ENCODE assay signal across 35 cellular contexts in genomic region chr2:219778189-219778588, GRCh38.
"Had no signal": no experiment of that assay in that cellular context is flagged by ENCODE, and none has a peak within 500 bp of the region (broad histone marks: within the 10 kb centered on the region; RNA-seq: fewer than 3 reads in every experiment).

No MANE protein-coding gene starts in this region.

- H3K4me3 ChIP-seq: ascending aorta, cardiac muscle cell had no signal

- H3K36me3 Mint-ChIP-seq: activated CD4-positive, alpha-beta memory T cell treated with anti-CD3 and anti-CD28 coated beads for 36 hours; activated naive CD4-positive, alpha-beta T cell treated with anti-CD3 and anti-CD28 coated beads, Interleukin-2, amount 50 U/mL, for 72 hours; activated naive CD8-positive, alpha-beta T cell treated with anti-CD3 and anti-CD28 coated beads for 36 hours; brain had no signal

- H3K9me3 ChIP-seq: ascending aorta had no signal

- H3K4me1 Mint-ChIP-seq: activated B cell treated with CpG ODN at 0.5 μM for 24 hours; activated CD4-positive, alpha-beta T cell treated with anti-CD3 and anti-CD28 coated beads, Interleukin-2, amount 10 ng/mL, durations not matched to agents 24 days and 14 days; activated naive CD8-positive, alpha-beta T cell treated with anti-CD3 and anti-CD28 coated beads for 36 hours; activated T-helper 17 cell treated with anti-CD3 and anti-CD28 coated beads, Interleukin-2, amount 50 U/mL, for 72 hours; central memory CD8-positive, alpha-beta T cell had no signal

- DNase-seq: activated B cell treated with CpG ODN at 0.5 μM for 24 hours; activated CD4-positive, alpha-beta memory T cell treated with anti-CD3 and anti-CD28 coated beads for 36 hours; activated CD4-positive, alpha-beta T cell treated with anti-CD3 and anti-CD28 coated beads for 4 hours; activated CD4-positive, alpha-beta T cell treated with anti-CD3 and anti-CD28 coated beads, Interleukin-2, amount 10 ng/mL, durations not matched to agents 24 days and 14 days; activated CD4-positive, alpha-beta T cell treated with anti-CD3 and anti-CD28 coated beads, Interleukin-2, amount 50 U/mL, for 1 hour; activated CD4-positive, alpha-beta T cell treated with anti-CD3 and anti-CD28 coated beads, Interleukin-2, amount 50 U/mL, for 4 hours; activated CD4-positive, CD25-positive, alpha-beta regulatory T cell treated with anti-CD3 and anti-CD28 coated beads, Interleukin-2, amount 50 U/mL, for 72 hours; activated CD8-positive, alpha-beta memory T cell treated with anti-CD3 and anti-CD28 coated beads, Interleukin-2, amount 50 U/mL, for 4 hours; activated CD8-positive, alpha-beta T cell treated with anti-CD3 and anti-CD28 coated beads for 36 hours; activated effector memory CD4-positive, alpha-beta T cell treated with anti-CD3 and anti-CD28 coated beads, Interleukin-2, amount 50 U/mL, for 16 hours; activated gamma-delta T cell treated with Interleukin-2 at 50 U/mL for 16 hours; activated naive CD4-positive, alpha-beta T cell; activated naive CD4-positive, alpha-beta T cell treated with anti-CD3 and anti-CD28 coated beads for 36 hours; activated naive CD4-positive, alpha-beta T cell treated with anti-CD3 and anti-CD28 coated beads, Interleukin-2, amount 50 U/mL, for 16 hours; activated naive CD8-positive, alpha-beta T cell treated with anti-CD3 and anti-CD28 coated beads for 36 hours; activated T-cell treated with anti-CD3 and anti-CD28 coated beads for 4 hours; activated T-cell treated with anti-CD3 and anti-CD28 coated beads, Interleukin-2, amount 50 U/mL, for 1 hour; activated T-cell treated with anti-CD3 and anti-CD28 coated beads, Interleukin-2, amount 50 U/mL, for 4 hours; activated T-cell treated with anti-CD3 and anti-CD28 coated beads, Interleukin-2, amount 50 U/mL, for 72 hours; amygdala; anterior cingulate cortex; SW 1271; T-helper 1 cell; T-helper 2 cell; T-helper 9 cell had no signal

- H3K9me3 Mint-ChIP-seq: activated B cell treated with CpG ODN at 0.5 μM for 24 hours; activated CD4-positive, alpha-beta memory T cell treated with anti-CD3 and anti-CD28 coated beads for 36 hours; activated CD4-positive, alpha-beta T cell treated with anti-CD3 and anti-CD28 coated beads, Interleukin-2, amount 10 ng/mL, durations not matched to agents 24 days and 14 days; activated CD8-positive, alpha-beta T cell treated with anti-CD3 and anti-CD28 coated beads for 36 hours; activated naive CD4-positive, alpha-beta T cell treated with anti-CD3 and anti-CD28 coated beads for 36 hours; activated naive CD4-positive, alpha-beta T cell treated with anti-CD3 and anti-CD28 coated beads, Interleukin-2, amount 50 U/mL, for 72 hours; activated naive CD8-positive, alpha-beta T cell treated with anti-CD3 and anti-CD28 coated beads for 36 hours; activated T-cell treated with anti-CD3 and anti-CD28 coated beads, Interleukin-2, amount 50 U/mL, for 4 hours; activated T-cell treated with anti-CD3 and anti-CD28 coated beads, Interleukin-2, amount 50 U/mL, for 72 hours; activated T-helper 1 cell treated with anti-CD3 and anti-CD28 coated beads, Interleukin-12 subunit alpha, Interleukin-12 subunit beta, Interleukin-2, Interleukin-4 antibody, amounts not matched to agents 30 ng/mL and 10 ng/mL and 1 ng/mL, durations not matched to agents 14 hours and 24 hours and 36 hours; activated T-helper 17 cell treated with anti-CD3 and anti-CD28 coated beads, Interleukin-2, amount 50 U/mL, for 72 hours; central memory CD8-positive, alpha-beta T cell; T-helper 1 cell treated with Interleukin-12 subunit alpha and Interleukin-12 subunit beta and Interleukin-4 antibody, amounts not matched to agents 30 μg/mL and 1 μg/mL, for 36 hours; T-helper 2 cell treated with Interferon-gamma antibody and Interleukin-4, amounts not matched to agents 5 μg/mL and 100 μg/mL, for 36 hours had no signal

- ATAC-seq: activated CD8-positive, alpha-beta T cell treated with anti-CD3 and anti-CD28 coated beads for 36 hours; activated naive CD4-positive, alpha-beta T cell treated with anti-CD3 and anti-CD28 coated beads, Interleukin-2, amount 50 U/mL, for 72 hours; activated T-cell treated with anti-CD3 and anti-CD28 coated beads, Interleukin-2, amount 50 U/mL, for 4 hours; activated T-cell treated with anti-CD3 and anti-CD28 coated beads, Interleukin-2, amount 50 U/mL, for 72 hours; activated T-helper 17 cell treated with anti-CD3 and anti-CD28 coated beads, Interleukin-2, amount 50 U/mL, for 72 hours had no signal

- H3K27ac Mint-ChIP-seq: activated B cell treated with CpG ODN at 0.5 μM for 24 hours; activated CD4-positive, alpha-beta memory T cell treated with anti-CD3 and anti-CD28 coated beads for 36 hours; activated CD4-positive, alpha-beta T cell treated with anti-CD3 and anti-CD28 coated beads, Interleukin-2, amount 10 ng/mL, durations not matched to agents 24 days and 14 days; activated CD8-positive, alpha-beta T cell treated with anti-CD3 and anti-CD28 coated beads for 36 hours; activated naive CD4-positive, alpha-beta T cell treated with anti-CD3 and anti-CD28 coated beads for 36 hours; activated naive CD4-positive, alpha-beta T cell treated with anti-CD3 and anti-CD28 coated beads, Interleukin-2, amount 50 U/mL, for 72 hours; activated naive CD8-positive, alpha-beta T cell treated with anti-CD3 and anti-CD28 coated beads for 36 hours; activated T-cell treated with anti-CD3 and anti-CD28 coated beads, Interleukin-2, amount 50 U/mL, for 72 hours; activated T-helper 1 cell treated with anti-CD3 and anti-CD28 coated beads, Interleukin-12 subunit alpha, Interleukin-12 subunit beta, Interleukin-2, Interleukin-4 antibody, amounts not matched to agents 30 ng/mL and 10 ng/mL and 1 ng/mL, durations not matched to agents 14 hours and 24 hours and 36 hours; activated T-helper 17 cell treated with anti-CD3 and anti-CD28 coated beads, Interleukin-2, amount 50 U/mL, for 72 hours; T-helper 1 cell treated with Interleukin-12 subunit alpha and Interleukin-12 subunit beta and Interleukin-4 antibody, amounts not matched to agents 30 μg/mL and 1 μg/mL, for 36 hours; T-helper 2 cell treated with Interferon-gamma antibody and Interleukin-4, amounts not matched to agents 5 μg/mL and 100 μg/mL, for 36 hours had no signal

- H3K27me3 Mint-ChIP-seq: activated B cell treated with CpG ODN at 0.5 μM for 24 hours; activated CD8-positive, alpha-beta T cell treated with anti-CD3 and anti-CD28 coated beads for 36 hours had no signal

- H3K27ac ChIP-seq: ascending aorta, cardiac muscle cell, VCaP had no signal

- H3K36me3 ChIP-seq: ascending aorta, cardiac muscle cell had no signal

- H3K4me1 ChIP-seq: ascending aorta had no signal

- H3K27me3 ChIP-seq: ascending aorta, cardiac muscle cell had no signal

- H3K4me3 Mint-ChIP-seq: activated B cell treated with CpG ODN at 0.5 μM for 24 hours; activated CD4-positive, alpha-beta memory T cell treated with anti-CD3 and anti-CD28 coated beads for 36 hours; activated CD4-positive, alpha-beta T cell treated with anti-CD3 and anti-CD28 coated beads, Interleukin-2, amount 10 ng/mL, durations not matched to agents 24 days and 14 days; activated CD8-positive, alpha-beta T cell treated with anti-CD3 and anti-CD28 coated beads for 36 hours; activated naive CD4-positive, alpha-beta T cell treated with anti-CD3 and anti-CD28 coated beads for 36 hours; activated naive CD8-positive, alpha-beta T cell treated with anti-CD3 and anti-CD28 coated beads for 36 hours; activated T-cell treated with anti-CD3 and anti-CD28 coated beads, Interleukin-2, amount 50 U/mL, for 4 hours; activated T-cell treated with anti-CD3 and anti-CD28 coated beads, Interleukin-2, amount 50 U/mL, for 72 hours; activated T-helper 1 cell treated with anti-CD3 and anti-CD28 coated beads, Interleukin-12 subunit alpha, Interleukin-12 subunit beta, Interleukin-2, Interleukin-4 antibody, amounts not matched to agents 30 ng/mL and 10 ng/mL and 1 ng/mL, durations not matched to agents 14 hours and 24 hours and 36 hours; activated T-helper 17 cell treated with anti-CD3 and anti-CD28 coated beads, Interleukin-2, amount 50 U/mL, for 72 hours; brain; central memory CD8-positive, alpha-beta T cell; T-helper 1 cell treated with Interleukin-12 subunit alpha and Interleukin-12 subunit beta and Interleukin-4 antibody, amounts not matched to agents 30 μg/mL and 1 μg/mL, for 36 hours; T-helper 2 cell treated with Interferon-gamma antibody and Interleukin-4, amounts not matched to agents 5 μg/mL and 100 μg/mL, for 36 hours had no signal
